9 cellular contexts compared by ENCODE assay signal in the genomic region with DNA sequence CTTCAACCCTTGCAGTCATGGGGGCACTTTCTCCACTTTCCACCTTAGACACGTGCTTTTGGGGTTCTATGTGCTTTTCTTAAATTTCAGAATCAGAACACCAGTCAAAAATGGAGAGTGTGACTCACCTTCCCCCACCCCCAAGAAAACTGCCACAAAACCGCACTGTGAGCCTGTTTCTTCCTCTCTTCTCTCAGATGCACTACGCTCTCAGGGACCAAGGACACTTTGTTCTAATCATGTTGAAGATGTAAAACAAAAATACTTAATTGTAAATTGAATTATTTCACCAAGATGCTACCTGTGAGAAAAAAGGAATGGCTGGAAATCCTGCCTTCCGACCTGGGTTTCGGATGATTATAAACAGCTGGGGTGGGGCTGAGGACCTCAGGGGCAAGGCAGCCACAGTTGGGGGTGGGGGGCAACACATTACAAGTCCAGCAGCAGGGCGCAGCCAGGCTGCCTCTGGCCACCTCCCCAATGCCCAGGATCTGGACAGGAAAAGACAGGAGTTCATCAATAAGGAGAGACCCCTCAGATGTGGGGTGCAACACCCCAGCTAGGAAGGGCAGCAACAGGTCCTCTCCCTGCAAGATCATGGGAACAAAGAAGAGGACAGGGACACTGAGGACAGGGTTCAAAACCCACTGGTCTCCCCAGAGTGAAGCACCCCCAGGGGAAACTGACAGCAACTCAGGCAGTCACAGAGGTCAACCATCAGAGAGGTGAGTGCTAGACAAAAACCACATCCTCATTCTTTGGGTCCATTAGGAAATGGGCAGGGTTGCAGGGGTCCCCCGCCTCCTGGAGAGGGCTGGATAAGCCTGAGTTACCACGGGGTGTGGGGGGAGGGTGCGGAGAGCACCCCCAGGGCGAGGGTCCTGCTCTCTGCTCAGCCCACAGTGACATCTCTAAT. TPM values are rescaled to one million over a fixed set of nuclear protein-coding genes. Genes with fewer than 3 reads are reported as not detected.
A peak's percentile ranks its signal among the peaks of the same experiment; 100 is the strongest.
DNase-seq lines count a peak whose midpoint lies in the region; ATAC-seq and TF ChIP-seq lines count a peak whose summit lies in the region.
"Had no signal": no experiment of that assay in that cellular context is flagged by ENCODE, and none has a peak within 500 bp of the region (broad histone marks: within the 10 kb centered on the region; RNA-seq: fewer than 3 reads in every experiment).

No MANE protein-coding gene starts in this region.

- peaks cover 84% of the 10 kb centered on the region for H3K36me3 Mint-ChIP-seq in activated naive CD8-positive, alpha-beta T cell treated with anti-CD3 and anti-CD28 coated beads for 36 hours

- ATAC-seq in GM18498 (IDR thresholded peaks at IDR 0.05; ENCODE audit: unreplicated experiment) = peak; percentile 51
- peak; percentile 51 for ATAC-seq in HG02885 (IDR thresholded peaks at IDR 0.05; ENCODE audit: poor library complexity, unreplicated experiment)
- ATAC-seq: HCT116 had no signal

- no peak for TF ChIP-seq CTCF in ovary (IDR thresholded peaks at IDR 0.05)

- peak overlapping the region; percentile 76 for H3K4me3 Mint-ChIP-seq in activated naive CD8-positive, alpha-beta T cell treated with anti-CD3 and anti-CD28 coated beads for 36 hours

- 84 to 86% (median 85%) methylated on average over 10 of the region's 10 CpGs for WGBS in ovary, 3 donors

- peak overlapping the region; percentile 98 for H3K27ac Mint-ChIP-seq in activated naive CD8-positive, alpha-beta T cell treated with anti-CD3 and anti-CD28 coated beads for 36 hours

- no peaks in the 10 kb centered on the region for H3K27me3 ChIP-seq in ovary

- H3K27ac ChIP-seq in ovary = no peak overlapping the region

- H3K9me3 ChIP-seq in ovary = no peaks in the 10 kb centered on the region

- H3K36me3 ChIP-seq in ovary = no peaks in the 10 kb centered on the region

- no peaks in the 10 kb centered on the region for H3K9me3 Mint-ChIP-seq in activated naive CD8-positive, alpha-beta T cell treated with anti-CD3 and anti-CD28 coated beads for 36 hours

- TF ChIP-seq POLR2A in ovary (IDR thresholded peaks at IDR 0.05) = no peak

- peaks cover 93% of the 10 kb centered on the region for H3K4me1 Mint-ChIP-seq in activated naive CD8-positive, alpha-beta T cell treated with anti-CD3 and anti-CD28 coated beads for 36 hours

- no peaks in the 10 kb centered on the region for H3K4me1 ChIP-seq in ovary (ENCODE audit: insufficient read depth)

- no peak overlapping the region for H3K4me3 ChIP-seq in ovary

- intact Hi-C loops in ovary (cut with DNase I) = loop anchor here in 1 of 4 donors (5.0 kb wide), 1 partner anchor 33 kb away; a partner anchor contains a TSS

- no peak for TF ChIP-seq EP300 in ovary (IDR thresholded peaks at IDR 0.05)

- peaks cover 4% of the 10 kb centered on the region for H3K27me3 Mint-ChIP-seq in activated naive CD8-positive, alpha-beta T cell treated with anti-CD3 and anti-CD28 coated beads for 36 hours

- DNase-seq in T follicular helper cell (ENCODE audit: low read depth) = peak; percentile 86
- DNase-seq in activated naive CD8-positive, alpha-beta T cell treated with anti-CD3 and anti-CD28 coated beads for 36 hours = peak; percentile 84
- DNase-seq in stimulated activated CD4-positive, alpha-beta T cell treated with anti-CD3 and anti-CD28 coated beads, Interleukin-1b, Interleukin-23, amount 100 ng/mL, for 24 hours (ENCODE audit: low read depth in 4 of 4, low spot score in 1 of 4) = peak in 3 of 4 experiments; percentile 53 to 77 (median 71)
- DNase-seq in DMS79 treated with DMSO at 0.1 percent for 48 hours (lab: John Stamatoyannopoulos, UW) = no peak
- no peak for DNase-seq in NCI-H1436 (lab: John Stamatoyannopoulos, UW)
- no peak for DNase-seq in ovary

RNA-seq across cellular contexts. Expression of a gene that starts 33.7 kb away (rescaled TPM):
- 100 to 1,000 TPM; 239 to 245 TPM for total RNA-seq in activated naive CD8-positive, alpha-beta T cell treated with anti-CD3 and anti-CD28 coated beads for 36 hours
- 10 to 100 TPM; 11.1 to 27.2 (median 17.9) TPM for total RNA-seq in ovary
- 10 to 100 TPM in 1 of 2 donors, 1 to 10 TPM in 1; 6.0 to 10.4 TPM for polyA plus RNA-seq in ovary

Comparison
In these comparisons a context has a peak if more than half of its experiments do, and no peak if none do; other contexts are left out.
1. DNase-seq: peak in T follicular helper cell (single experiment), activated naive CD8-positive, alpha-beta T cell treated with anti-CD3 and anti-CD28 coated beads for 36 hours (single experiment) and stimulated activated CD4-positive, alpha-beta T cell treated with anti-CD3 and anti-CD28 coated beads, Interleukin-1b, Interleukin-23, amount 100 ng/mL, for 24 hours (3 of 4); none in DMS79 treated with DMSO at 0.1 percent for 48 hours (single experiment), NCI-H1436 (single experiment) and ovary (0 of 5).
2. RNA of a gene that starts 33.7 kb away (total RNA-seq): 239 to 245 TPM in activated naive CD8-positive, alpha-beta T cell treated with anti-CD3 and anti-CD28 coated beads for 36 hours; 11.1 to 27.2 TPM in ovary; every median in the first group is over 4 times any median in the second.